In genomic region chr9:134689320-134690181, GRCh38 we compare ENCODE assay signal across 8 cellular contexts. TPM values are rescaled to one million over a fixed set of nuclear protein-coding genes. Genes with fewer than 3 reads are reported as not detected.
DNase-seq lines count a peak whose midpoint lies in the region; ATAC-seq and TF ChIP-seq lines count a peak whose summit lies in the region.

No MANE protein-coding gene starts in this region.

- no peaks in the 10 kb centered on the region for H3K27me3 Mint-ChIP-seq in natural killer cell treated with Interleukin-12 subunit alpha and Interleukin-12 subunit beta and Interleukin-15 and Interleukin-18, amount 100 ng/mL, for 72 hours

- peaks cover 54% of the 10 kb centered on the region for H3K79me2 ChIP-seq in fibroblast of lung (ENCODE audit: control insufficient read depth, insufficient read depth, low read length)

- ATAC-seq in natural killer cell treated with Interleukin-12 subunit alpha and Interleukin-12 subunit beta and Interleukin-15 and Interleukin-18, amount 100 ng/mL, for 72 hours = peak; percentile 39 to 55
- ATAC-seq in HG02970 (IDR thresholded peaks at IDR 0.05; ENCODE audit: low FRiP score, unreplicated experiment) (no peak), HG03025 (IDR thresholded peaks at IDR 0.05; ENCODE audit: low FRiP score, unreplicated experiment) (no peak), GM19035 (IDR thresholded peaks at IDR 0.05; ENCODE audit: unreplicated experiment) (no peak)

- no peak overlapping the region for H3K27ac Mint-ChIP-seq in natural killer cell treated with Interleukin-12 subunit alpha and Interleukin-12 subunit beta and Interleukin-15 and Interleukin-18, amount 100 ng/mL, for 72 hours

- H3K27me3 ChIP-seq in SJSA1 (replicated peaks) = no peaks in the 10 kb centered on the region
- H3K27me3 ChIP-seq in fibroblast of lung (ENCODE audit: control insufficient read depth, insufficient read depth, low read length) = no peaks in the 10 kb centered on the region

- H3K4me1 ChIP-seq in SJSA1 (replicated peaks) (peaks cover 3% of the 10 kb centered on the region; the same call in 1 of the 2 replicates), fibroblast of lung (ENCODE audit: control insufficient read depth, extremely low read depth, insufficient read depth, low read length) (peaks cover 15% of the 10 kb centered on the region)

- no peak overlapping the region for H3K4me3 Mint-ChIP-seq in natural killer cell treated with Interleukin-12 subunit alpha and Interleukin-12 subunit beta and Interleukin-15 and Interleukin-18, amount 100 ng/mL, for 72 hours

- no peak overlapping the region for H3K4me2 ChIP-seq in fibroblast of lung (ENCODE audit: extremely low read depth, insufficient read depth, low read length)

- peak; percentile 92 for DNase-seq in AG20443 (ENCODE audit: low spot score)
- peak; percentile 48 to 66 for DNase-seq in SJSA1 (ENCODE audit: low read depth in 1 of 2, low spot score in 2 of 2)
- DNase-seq in fibroblast of lung (ENCODE audit: low read depth in 2 of 2) = peak; percentile 48 to 53
- DNase-seq in natural killer cell treated with Interleukin-12 subunit alpha and Interleukin-12 subunit beta and Interleukin-15 and Interleukin-18, amount 100 ng/mL, for 72 hours (ENCODE audit: low spot score) = no peak

- TF ChIP-seq CTCF in GM12875 (IDR thresholded peaks at IDR 0.05; ENCODE audit: borderline replicate concordance, insufficient read depth, low read depth, low read length) (peak; percentile 86), fibroblast of lung (conservative IDR thresholded peaks at IDR 0.05 in 1 of 2, IDR thresholded peaks at IDR 0.05 in 1 of 2; ENCODE audit: low read depth in 1 of 2, low read length in 2 of 2) (peak; percentile 64 to 87)

- no peak overlapping the region for H2AFZ ChIP-seq in fibroblast of lung (ENCODE audit: low read length)

- no peaks in the 10 kb centered on the region for H3K9me3 Mint-ChIP-seq in natural killer cell treated with Interleukin-12 subunit alpha and Interleukin-12 subunit beta and Interleukin-15 and Interleukin-18, amount 100 ng/mL, for 72 hours

- peaks cover 1% of the 10 kb centered on the region for H4K20me1 ChIP-seq in fibroblast of lung (ENCODE audit: control insufficient read depth, extremely low read depth, insufficient read depth, low read length)

- H3K4me3 ChIP-seq in GM12875 (ENCODE audit: low read depth, low read length) = no peak overlapping the region
- no peak overlapping the region for H3K4me3 ChIP-seq in SJSA1
- no peak overlapping the region for H3K4me3 ChIP-seq in fibroblast of lung (replicated peaks in 1 of 4; ENCODE audit: control extremely low read depth in 1 of 4, insufficient read depth in 1 of 4, low read depth in 3 of 4, low read length in 4 of 4)

- no peak overlapping the region for H3K27ac ChIP-seq in SJSA1
- no peak overlapping the region for H3K27ac ChIP-seq in fibroblast of lung (ENCODE audit: insufficient read depth, low read length)

- H3K36me3 Mint-ChIP-seq in natural killer cell treated with Interleukin-12 subunit alpha and Interleukin-12 subunit beta and Interleukin-15 and Interleukin-18, amount 100 ng/mL, for 72 hours = no peaks in the 10 kb centered on the region

- no peaks in the 10 kb centered on the region for H3K4me1 Mint-ChIP-seq in natural killer cell treated with Interleukin-12 subunit alpha and Interleukin-12 subunit beta and Interleukin-15 and Interleukin-18, amount 100 ng/mL, for 72 hours (ENCODE audit: low read depth in 2 of 2)

- no peak overlapping the region for H3K9ac ChIP-seq in fibroblast of lung (ENCODE audit: insufficient read depth, low read length)

- peaks cover 82% of the 10 kb centered on the region for H3K36me3 ChIP-seq in SJSA1
- H3K36me3 ChIP-seq in fibroblast of lung (ENCODE audit: control insufficient read depth, insufficient read depth, low read length) = peaks cover 20% of the 10 kb centered on the region

- H3K9me3 ChIP-seq in SJSA1 (replicated peaks) (no peaks in the 10 kb centered on the region; the same call in 1 of the 2 replicates), fibroblast of lung (ENCODE audit: control insufficient read depth, insufficient read depth, low read depth, low read length) (no peaks in the 10 kb centered on the region)

RNA-seq across cellular contexts. Expression of gene COL5A1, which starts 47.9 kb away (rescaled TPM):
- total RNA-seq in SJSA1 (2014; rRNA removed; shearing (Covaris generic)) = 148 and 165 TPM in 2 replicates
- total RNA-seq in fibroblast of lung = 63.7 and 72.8 TPM in 2 replicates
- polyA plus RNA-seq in fibroblast of lung = 83.9 and 109 TPM in 2 replicates
- polyA plus RNA-seq in fibroblast of lung (2012) = 164 and 250 TPM in 2 replicates
- polyA minus RNA-seq in fibroblast of lung (ENCODE audit: low replicate concordance) = 171 and 250 TPM in 2 replicates
- not detected for total RNA-seq in natural killer cell treated with Interleukin-12 subunit alpha and Interleukin-12 subunit beta and Interleukin-15 and Interleukin-18, amount 100 ng/mL, for 72 hours

Comparison
In these comparisons a context has a peak if more than half of its experiments do, and no peak if none do; other contexts are left out.
1. ATAC-seq: peak in natural killer cell treated with Interleukin-12 subunit alpha and Interleukin-12 subunit beta and Interleukin-15 and Interleukin-18, amount 100 ng/mL, for 72 hours (2 of 2); none in HG02970 (single experiment), HG03025 (single experiment) and GM19035 (single experiment).
2. RNA of gene COL5A1, which starts 47.9 kb away (total RNA-seq): 148 to 165 TPM in SJSA1 and 63.7 to 72.8 TPM in fibroblast of lung; not detected in natural killer cell treated with Interleukin-12 subunit alpha and Interleukin-12 subunit beta and Interleukin-15 and Interleukin-18, amount 100 ng/mL, for 72 hours; every median in the first group is over 10 times any median in the second.